In the genomic region with DNA sequence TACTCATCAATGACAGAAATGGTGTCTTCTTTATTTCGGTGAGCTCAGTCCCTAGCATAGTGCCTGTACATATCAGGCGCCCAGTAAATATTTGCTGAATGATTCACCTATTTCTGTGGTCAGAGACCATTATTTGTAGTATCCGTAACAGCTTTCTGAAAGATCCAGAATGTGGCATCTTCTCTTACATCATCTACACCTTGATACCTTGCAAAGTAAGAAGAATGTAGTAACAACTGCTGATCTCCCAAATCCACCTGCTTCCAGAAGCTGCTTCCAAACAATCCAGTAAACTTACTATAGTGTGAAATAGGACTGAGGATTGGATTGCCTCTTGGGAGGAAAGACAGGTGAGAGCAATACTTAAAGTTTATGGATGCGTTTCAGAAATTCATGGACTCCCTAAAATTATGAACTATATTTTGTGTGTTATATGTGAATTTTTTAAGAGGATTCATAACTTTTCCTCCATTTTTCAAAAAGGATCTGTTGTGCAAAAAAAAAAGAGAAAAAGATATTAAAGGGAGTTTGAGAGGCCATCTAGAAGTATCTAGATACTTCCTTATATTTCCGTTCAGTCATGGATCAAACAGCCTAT, we compare ENCODE assay signal across 1 cellular context.
TF ChIP-seq lines count a peak whose summit lies in the region.

No MANE protein-coding gene starts in this region.

TF ChIP-seq in HepG2, 621 proteins besides CTCF, POLR2A, EP300 and RAD21 (continued from another document and continues in another):
- TF ChIP-seq, protein P1, sequence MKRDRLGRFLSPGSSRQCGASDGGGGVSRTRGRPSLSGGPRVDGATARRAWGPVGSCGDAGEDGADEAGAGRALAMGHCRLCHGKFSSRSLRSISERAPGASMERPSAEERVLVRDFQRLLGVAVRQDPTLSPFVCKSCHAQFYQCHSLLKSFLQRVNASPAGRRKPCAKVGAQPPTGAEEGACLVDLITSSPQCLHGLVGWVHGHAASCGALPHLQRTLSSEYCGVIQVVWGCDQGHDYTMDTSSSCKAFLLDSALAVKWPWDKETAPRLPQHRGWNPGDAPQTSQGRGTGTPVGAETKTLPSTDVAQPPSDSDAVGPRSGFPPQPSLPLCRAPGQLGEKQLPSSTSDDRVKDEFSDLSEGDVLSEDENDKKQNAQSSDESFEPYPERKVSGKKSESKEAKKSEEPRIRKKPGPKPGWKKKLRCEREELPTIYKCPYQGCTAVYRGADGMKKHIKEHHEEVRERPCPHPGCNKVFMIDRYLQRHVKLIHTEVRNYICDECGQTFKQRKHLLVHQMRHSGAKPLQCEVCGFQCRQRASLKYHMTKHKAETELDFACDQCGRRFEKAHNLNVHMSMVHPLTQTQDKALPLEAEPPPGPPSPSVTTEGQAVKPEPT (CRISPR knock-in tag; IDR thresholded peaks at IDR 0.05; ENCODE audit: low read depth), result no peak
- TF ChIP-seq NCOA2 (CRISPR knock-in tag; IDR thresholded peaks at IDR 0.05), result peak; percentile 77
- no peak for TF ChIP-seq POLR2AphosphoS2 (IDR thresholded peaks at IDR 0.05; ENCODE audit: low read depth, low read length)
- no peak for TF ChIP-seq ZFX (CRISPR knock-in tag; IDR thresholded peaks at IDR 0.05; ENCODE audit: low read depth)
- TF ChIP-seq, protein P2, sequence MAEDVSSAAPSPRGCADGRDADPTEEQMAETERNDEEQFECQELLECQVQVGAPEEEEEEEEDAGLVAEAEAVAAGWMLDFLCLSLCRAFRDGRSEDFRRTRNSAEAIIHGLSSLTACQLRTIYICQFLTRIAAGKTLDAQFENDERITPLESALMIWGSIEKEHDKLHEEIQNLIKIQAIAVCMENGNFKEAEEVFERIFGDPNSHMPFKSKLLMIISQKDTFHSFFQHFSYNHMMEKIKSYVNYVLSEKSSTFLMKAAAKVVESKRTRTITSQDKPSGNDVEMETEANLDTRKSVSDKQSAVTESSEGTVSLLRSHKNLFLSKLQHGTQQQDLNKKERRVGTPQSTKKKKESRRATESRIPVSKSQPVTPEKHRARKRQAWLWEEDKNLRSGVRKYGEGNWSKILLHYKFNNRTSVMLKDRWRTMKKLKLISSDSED (CRISPR knock-in tag; IDR thresholded peaks at IDR 0.05), result no peak
- TF ChIP-seq ZNF724P (CRISPR knock-in tag; IDR thresholded peaks at IDR 0.05; ENCODE audit: borderline replicate concordance), result no peak
- TF ChIP-seq HDAC2 (CRISPR knock-in tag; IDR thresholded peaks at IDR 0.05), result peak; percentile 85
- TF ChIP-seq CREM (IDR thresholded peaks at IDR 0.05), result peak; percentile 61
- no peak for TF ChIP-seq CREM (CRISPR knock-in tag; IDR thresholded peaks at IDR 0.05)
- TF ChIP-seq, protein P3, sequence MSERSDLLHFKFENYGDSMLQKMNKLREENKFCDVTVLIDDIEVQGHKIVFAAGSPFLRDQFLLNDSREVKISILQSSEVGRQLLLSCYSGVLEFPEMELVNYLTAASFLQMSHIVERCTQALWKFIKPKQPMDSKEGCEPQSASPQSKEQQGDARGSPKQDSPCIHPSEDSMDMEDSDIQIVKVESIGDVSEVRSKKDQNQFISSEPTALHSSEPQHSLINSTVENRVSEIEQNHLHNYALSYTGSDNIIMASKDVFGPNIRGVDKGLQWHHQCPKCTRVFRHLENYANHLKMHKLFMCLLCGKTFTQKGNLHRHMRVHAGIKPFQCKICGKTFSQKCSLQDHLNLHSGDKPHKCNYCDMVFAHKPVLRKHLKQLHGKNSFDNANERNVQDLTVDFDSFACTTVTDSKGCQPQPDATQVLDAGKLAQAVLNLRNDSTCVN (CRISPR knock-in tag; IDR thresholded peaks at IDR 0.05; ENCODE audit: borderline replicate concordance), result 0 out of 2 replicates have a peak, but pooled peaks have one; percentile 54
- TF ChIP-seq MIXL1 (CRISPR knock-in tag; IDR thresholded peaks at IDR 0.05), result 0 out of 2 replicates have a peak, but pooled peaks have one; percentile 19
- TF ChIP-seq HCFC1 (IDR thresholded peaks at IDR 0.05; ENCODE audit: low read depth, low read length), result no peak
- peak; percentile 89 for TF ChIP-seq TEAD3 (CRISPR knock-in tag; optimal IDR thresholded peaks at IDR 0.05; ENCODE audit: borderline replicate concordance)
- TF ChIP-seq, protein P4, sequence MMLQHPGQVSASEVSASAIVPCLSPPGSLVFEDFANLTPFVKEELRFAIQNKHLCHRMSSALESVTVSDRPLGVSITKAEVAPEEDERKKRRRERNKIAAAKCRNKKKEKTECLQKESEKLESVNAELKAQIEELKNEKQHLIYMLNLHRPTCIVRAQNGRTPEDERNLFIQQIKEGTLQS (CRISPR knock-in tag; IDR thresholded peaks at IDR 0.05), result peak; percentile 91
- peak; percentile 79; the same call in 1 of the 2 replicates for TF ChIP-seq SIX1 (CRISPR knock-in tag; IDR thresholded peaks at IDR 0.05; ENCODE audit: borderline replicate concordance)
- TF ChIP-seq ZNF329 (CRISPR knock-in tag; IDR thresholded peaks at IDR 0.05; ENCODE audit: low read depth), result no peak
- TF ChIP-seq ZBTB7A (CRISPR knock-in tag; IDR thresholded peaks at IDR 0.05), result no peak
- no peak for TF ChIP-seq GLI4 (CRISPR knock-in tag; IDR thresholded peaks at IDR 0.05; ENCODE audit: borderline replicate concordance)
- no peak for TF ChIP-seq SP5 (CRISPR knock-in tag; IDR thresholded peaks at IDR 0.05; ENCODE audit: borderline replicate concordance, low read depth)
- TF ChIP-seq SIN3A (IDR thresholded peaks at IDR 0.05; ENCODE audit: borderline replicate concordance, low read depth, low read length), result no peak
- no peak for TF ChIP-seq ZNF850 (CRISPR knock-in tag; conservative IDR thresholded peaks at IDR 0.05)
- TF ChIP-seq ZNF432 (CRISPR knock-in tag; IDR thresholded peaks at IDR 0.05; ENCODE audit: borderline replicate concordance), result no peak
- no peak for TF ChIP-seq EED (CRISPR knock-in tag; IDR thresholded peaks at IDR 0.05)
- peak; percentile 94 for TF ChIP-seq JUN (CRISPR knock-in tag; IDR thresholded peaks at IDR 0.05)
- no peak for TF ChIP-seq ZNF782 (CRISPR knock-in tag; IDR thresholded peaks at IDR 0.05; ENCODE audit: borderline replicate concordance)
- TF ChIP-seq ZNF780A (CRISPR knock-in tag; IDR thresholded peaks at IDR 0.05), result no peak
- peak; percentile 34 for TF ChIP-seq ZBTB21 (CRISPR knock-in tag; IDR thresholded peaks at IDR 0.05)
- TF ChIP-seq ZNF232 (CRISPR knock-in tag; IDR thresholded peaks at IDR 0.05; ENCODE audit: borderline replicate concordance), result no peak
- TF ChIP-seq, protein P5, sequence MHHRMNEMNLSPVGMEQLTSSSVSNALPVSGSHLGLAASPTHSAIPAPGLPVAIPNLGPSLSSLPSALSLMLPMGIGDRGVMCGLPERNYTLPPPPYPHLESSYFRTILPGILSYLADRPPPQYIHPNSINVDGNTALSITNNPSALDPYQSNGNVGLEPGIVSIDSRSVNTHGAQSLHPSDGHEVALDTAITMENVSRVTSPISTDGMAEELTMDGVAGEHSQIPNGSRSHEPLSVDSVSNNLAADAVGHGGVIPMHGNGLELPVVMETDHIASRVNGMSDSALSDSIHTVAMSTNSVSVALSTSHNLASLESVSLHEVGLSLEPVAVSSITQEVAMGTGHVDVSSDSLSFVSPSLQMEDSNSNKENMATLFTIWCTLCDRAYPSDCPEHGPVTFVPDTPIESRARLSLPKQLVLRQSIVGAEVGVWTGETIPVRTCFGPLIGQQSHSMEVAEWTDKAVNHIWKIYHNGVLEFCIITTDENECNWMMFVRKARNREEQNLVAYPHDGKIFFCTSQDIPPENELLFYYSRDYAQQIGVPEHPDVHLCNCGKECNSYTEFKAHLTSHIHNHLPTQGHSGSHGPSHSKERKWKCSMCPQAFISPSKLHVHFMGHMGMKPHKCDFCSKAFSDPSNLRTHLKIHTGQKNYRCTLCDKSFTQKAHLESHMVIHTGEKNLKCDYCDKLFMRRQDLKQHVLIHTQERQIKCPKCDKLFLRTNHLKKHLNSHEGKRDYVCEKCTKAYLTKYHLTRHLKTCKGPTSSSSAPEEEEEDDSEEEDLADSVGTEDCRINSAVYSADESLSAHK (CRISPR knock-in tag; IDR thresholded peaks at IDR 0.05; ENCODE audit: borderline replicate concordance), result no peak
- TF ChIP-seq, protein P6, sequence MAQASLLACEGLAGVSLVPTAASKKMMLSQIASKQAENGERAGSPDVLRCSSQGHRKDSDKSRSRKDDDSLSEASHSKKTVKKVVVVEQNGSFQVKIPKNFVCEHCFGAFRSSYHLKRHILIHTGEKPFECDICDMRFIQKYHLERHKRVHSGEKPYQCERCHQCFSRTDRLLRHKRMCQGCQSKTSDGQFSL (CRISPR knock-in tag; IDR thresholded peaks at IDR 0.05), result no peak
- TF ChIP-seq, protein P7, sequence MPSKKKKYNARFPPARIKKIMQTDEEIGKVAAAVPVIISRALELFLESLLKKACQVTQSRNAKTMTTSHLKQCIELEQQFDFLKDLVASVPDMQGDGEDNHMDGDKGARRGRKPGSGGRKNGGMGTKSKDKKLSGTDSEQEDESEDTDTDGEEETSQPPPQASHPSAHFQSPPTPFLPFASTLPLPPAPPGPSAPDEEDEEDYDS (CRISPR knock-in tag; IDR thresholded peaks at IDR 0.05), result 0 out of 2 replicates have a peak, but pooled peaks have one; percentile 11
- TF ChIP-seq MTF2 (CRISPR knock-in tag; IDR thresholded peaks at IDR 0.05; ENCODE audit: borderline replicate concordance), result 0 out of 2 replicates have a peak, but pooled peaks have one; percentile 61
- TF ChIP-seq ZNF496 (CRISPR knock-in tag; IDR thresholded peaks at IDR 0.05; ENCODE audit: insufficient replicate concordance), result no peak
- no peak for TF ChIP-seq GABPA (IDR thresholded peaks at IDR 0.05; ENCODE audit: low read depth, low read length)
- TF ChIP-seq GABPA (CRISPR knock-in tag; IDR thresholded peaks at IDR 0.05; ENCODE audit: low read depth), result no peak
- TF ChIP-seq SKI (IDR thresholded peaks at IDR 0.05; ENCODE audit: partially characterized antibody), result no peak
- TF ChIP-seq NFKB2 (CRISPR knock-in tag; IDR thresholded peaks at IDR 0.05; ENCODE audit: borderline replicate concordance), result no peak
- TF ChIP-seq CBFB (CRISPR knock-in tag; IDR thresholded peaks at IDR 0.05), result peak; percentile 97
- TF ChIP-seq, protein P8, sequence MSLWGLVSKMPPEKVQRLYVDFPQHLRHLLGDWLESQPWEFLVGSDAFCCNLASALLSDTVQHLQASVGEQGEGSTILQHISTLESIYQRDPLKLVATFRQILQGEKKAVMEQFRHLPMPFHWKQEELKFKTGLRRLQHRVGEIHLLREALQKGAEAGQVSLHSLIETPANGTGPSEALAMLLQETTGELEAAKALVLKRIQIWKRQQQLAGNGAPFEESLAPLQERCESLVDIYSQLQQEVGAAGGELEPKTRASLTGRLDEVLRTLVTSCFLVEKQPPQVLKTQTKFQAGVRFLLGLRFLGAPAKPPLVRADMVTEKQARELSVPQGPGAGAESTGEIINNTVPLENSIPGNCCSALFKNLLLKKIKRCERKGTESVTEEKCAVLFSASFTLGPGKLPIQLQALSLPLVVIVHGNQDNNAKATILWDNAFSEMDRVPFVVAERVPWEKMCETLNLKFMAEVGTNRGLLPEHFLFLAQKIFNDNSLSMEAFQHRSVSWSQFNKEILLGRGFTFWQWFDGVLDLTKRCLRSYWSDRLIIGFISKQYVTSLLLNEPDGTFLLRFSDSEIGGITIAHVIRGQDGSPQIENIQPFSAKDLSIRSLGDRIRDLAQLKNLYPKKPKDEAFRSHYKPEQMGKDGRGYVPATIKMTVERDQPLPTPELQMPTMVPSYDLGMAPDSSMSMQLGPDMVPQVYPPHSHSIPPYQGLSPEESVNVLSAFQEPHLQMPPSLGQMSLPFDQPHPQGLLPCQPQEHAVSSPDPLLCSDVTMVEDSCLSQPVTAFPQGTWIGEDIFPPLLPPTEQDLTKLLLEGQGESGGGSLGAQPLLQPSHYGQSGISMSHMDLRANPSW (CRISPR knock-in tag; IDR thresholded peaks at IDR 0.05; ENCODE audit: borderline replicate concordance), result 0 out of 2 replicates have a peak, but pooled peaks have one; percentile 10
- peak; percentile 40; the same call in 1 of the 2 replicates for TF ChIP-seq HDAC1 (CRISPR knock-in tag; IDR thresholded peaks at IDR 0.05)
- no peak for TF ChIP-seq ASH2L (IDR thresholded peaks at IDR 0.05; ENCODE audit: insufficient read length, low read depth, low read length)
- no peak for TF ChIP-seq ZNF879 (CRISPR knock-in tag; IDR thresholded peaks at IDR 0.05)
- no peak for TF ChIP-seq KDM2A (CRISPR knock-in tag; IDR thresholded peaks at IDR 0.05; ENCODE audit: borderline replicate concordance, low read depth)
- no peak for TF ChIP-seq XRCC5 (optimal IDR thresholded peaks at IDR 0.05; ENCODE audit: low read length)
- TF ChIP-seq MXI1 (IDR thresholded peaks at IDR 0.05; ENCODE audit: borderline replicate concordance, low read depth, low read length), result no peak
- TF ChIP-seq, protein P9, sequence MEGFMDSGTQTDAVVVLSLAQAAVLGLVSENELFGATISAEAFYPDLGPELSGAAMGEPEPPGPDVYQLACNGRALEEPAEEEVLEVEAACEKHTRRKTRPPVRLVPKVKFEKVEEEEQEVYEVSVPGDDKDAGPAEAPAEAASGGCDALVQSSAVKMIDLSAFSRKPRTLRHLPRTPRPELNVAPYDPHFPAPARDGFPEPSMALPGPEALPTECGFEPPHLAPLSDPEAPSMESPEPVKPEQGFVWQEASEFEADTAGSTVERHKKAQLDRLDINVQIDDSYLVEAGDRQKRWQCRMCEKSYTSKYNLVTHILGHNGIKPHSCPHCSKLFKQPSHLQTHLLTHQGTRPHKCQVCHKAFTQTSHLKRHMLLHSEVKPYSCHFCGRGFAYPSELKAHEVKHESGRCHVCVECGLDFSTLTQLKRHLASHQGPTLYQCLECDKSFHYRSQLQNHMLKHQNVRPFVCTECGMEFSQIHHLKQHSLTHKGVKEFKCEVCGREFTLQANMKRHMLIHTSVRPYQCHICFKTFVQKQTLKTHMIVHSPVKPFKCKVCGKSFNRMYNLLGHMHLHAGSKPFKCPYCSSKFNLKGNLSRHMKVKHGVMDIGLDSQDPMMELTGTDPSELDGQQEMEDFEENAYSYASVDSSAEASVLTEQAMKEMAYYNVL (CRISPR knock-in tag; IDR thresholded peaks at IDR 0.05; ENCODE audit: borderline replicate concordance), result no peak
- TF ChIP-seq JUND (CRISPR knock-in tag; IDR thresholded peaks at IDR 0.05), result peak; percentile 93
- TF ChIP-seq ZNF788 (CRISPR knock-in tag; IDR thresholded peaks at IDR 0.05; ENCODE audit: borderline replicate concordance), result no peak
- peak; percentile 61 for TF ChIP-seq PPARG (CRISPR knock-in tag; conservative IDR thresholded peaks at IDR 0.05)
- TF ChIP-seq, protein P10, sequence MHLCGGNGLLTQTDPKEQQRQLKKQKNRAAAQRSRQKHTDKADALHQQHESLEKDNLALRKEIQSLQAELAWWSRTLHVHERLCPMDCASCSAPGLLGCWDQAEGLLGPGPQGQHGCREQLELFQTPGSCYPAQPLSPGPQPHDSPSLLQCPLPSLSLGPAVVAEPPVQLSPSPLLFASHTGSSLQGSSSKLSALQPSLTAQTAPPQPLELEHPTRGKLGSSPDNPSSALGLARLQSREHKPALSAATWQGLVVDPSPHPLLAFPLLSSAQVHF (CRISPR knock-in tag; IDR thresholded peaks at IDR 0.05), result no peak
